Comparison of ENCODE assay signal across 15 cellular contexts in the genomic region with DNA sequence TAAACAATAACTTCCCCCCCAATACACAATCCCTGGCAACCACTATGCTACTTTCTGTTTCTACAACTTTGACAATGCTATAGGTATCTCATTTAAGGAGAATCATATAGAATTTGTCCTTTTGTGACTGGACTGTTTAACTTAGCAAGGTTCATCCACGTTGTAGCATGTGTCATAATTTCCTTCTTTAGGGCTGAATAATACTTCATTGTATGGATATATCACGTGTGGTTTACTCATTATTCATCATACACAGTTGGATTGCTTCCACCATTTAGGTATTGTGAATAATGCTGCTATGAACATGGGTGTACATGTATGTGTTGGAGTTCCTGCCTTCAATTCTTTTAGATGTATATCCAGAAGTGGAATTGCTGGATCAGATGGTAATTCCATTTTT.
"Had no signal": no experiment of that assay in that cellular context is flagged by ENCODE, and none has a peak within 500 bp of the region (broad histone marks: within the 10 kb centered on the region; RNA-seq: fewer than 3 reads in every experiment).

No MANE protein-coding gene starts in this region.

- H3K36me3 ChIP-seq: thyroid gland, vagina had no signal

- H3K4me1 ChIP-seq: esophagus muscularis mucosa, thyroid gland, vagina had no signal

- H3K4me3 ChIP-seq: esophagus muscularis mucosa, skin epidermis, thyroid gland, vagina had no signal

- H3K9me3 ChIP-seq: esophagus muscularis mucosa, neutrophil, thyroid gland, vagina had no signal

- H3K4me3 Mint-ChIP-seq: activated CD4-positive, alpha-beta memory T cell treated with anti-CD3 and anti-CD28 coated beads for 36 hours; activated naive CD8-positive, alpha-beta T cell; naive thymus-derived CD8-positive, alpha-beta T cell; T-helper 1 cell treated with Interleukin-12 subunit alpha and Interleukin-12 subunit beta and Interleukin-4 antibody, amounts not matched to agents 30 μg/mL and 1 μg/mL, for 36 hours had no signal

- ATAC-seq: naive thymus-derived CD8-positive, alpha-beta T cell had no signal

- H3K27me3 ChIP-seq: esophagus muscularis mucosa, neutrophil, thyroid gland, vagina had no signal

- H3K27me3 Mint-ChIP-seq: activated CD4-positive, alpha-beta memory T cell treated with anti-CD3 and anti-CD28 coated beads for 36 hours; activated naive CD8-positive, alpha-beta T cell; naive thymus-derived CD8-positive, alpha-beta T cell had no signal

- DNase-seq: activated CD4-positive, alpha-beta memory T cell treated with anti-CD3 and anti-CD28 coated beads for 36 hours; activated effector memory CD4-positive, alpha-beta T cell treated with Interleukin-2 at 50 U/mL for 16 hours; amygdala; dermis blood vessel endothelial cell; head of caudate nucleus; naive thymus-derived CD8-positive, alpha-beta T cell; posterior cingulate gyrus; stimulated activated CD4-positive, alpha-beta T cell treated with anti-CD3 and anti-CD28 coated beads, Interleukin-4, amount 100 ng/mL, for 4 hours; thyroid gland had no signal

- H3K9me3 Mint-ChIP-seq: activated CD4-positive, alpha-beta memory T cell treated with anti-CD3 and anti-CD28 coated beads for 36 hours; T-helper 1 cell treated with Interleukin-12 subunit alpha and Interleukin-12 subunit beta and Interleukin-4 antibody, amounts not matched to agents 30 μg/mL and 1 μg/mL, for 36 hours had no signal

- H3K27ac Mint-ChIP-seq: activated naive CD8-positive, alpha-beta T cell; T-helper 1 cell treated with Interleukin-12 subunit alpha and Interleukin-12 subunit beta and Interleukin-4 antibody, amounts not matched to agents 30 μg/mL and 1 μg/mL, for 36 hours had no signal

- H3K27ac ChIP-seq: esophagus muscularis mucosa, neutrophil, skin epidermis, thyroid gland, vagina had no signal
